In genomic region chr13:48299591-48299990, GRCh38 we compare ENCODE assay signal across 30 cellular contexts.
"Had no signal": no experiment of that assay in that cellular context is flagged by ENCODE, and none has a peak within 500 bp of the region (broad histone marks: within the 10 kb centered on the region; RNA-seq: fewer than 3 reads in every experiment).

No MANE protein-coding gene starts in this region.

- H3K27me3 Mint-ChIP-seq: naive thymus-derived CD8-positive, alpha-beta T cell; stimulated activated naive CD8-positive, alpha-beta T cell treated with anti-CD3 and anti-CD28 coated beads, Interleukin-15, Interleukin-2, amounts not matched to agents 100 ng/mL and 50 ng/mL, for 24 hours; type B pancreatic cell had no signal

- H3K27me3 ChIP-seq: left lung, pancreas, suprapubic skin, tibial artery, vagina had no signal

- H3K9me3 Mint-ChIP-seq: immature natural killer cell; naive thymus-derived CD8-positive, alpha-beta T cell; nephron progenitor cell; stimulated activated effector memory CD8-positive, alpha-beta T cell treated with anti-CD3 and anti-CD28 coated beads, Interleukin-12 subunit alpha, Interleukin-12 subunit beta, amount 100 ng/mL, for 72 hours; stimulated activated naive CD8-positive, alpha-beta T cell treated with anti-CD3 and anti-CD28 coated beads, Interleukin-15, Interleukin-2, amounts not matched to agents 100 ng/mL and 50 ng/mL, for 24 hours; type B pancreatic cell had no signal

- DNase-seq: hypothalamus; immature natural killer cell; kidney; left colon; left lung; lower lobe of right lung; mammary epithelial cell; mesenchymal stem cell; naive thymus-derived CD8-positive, alpha-beta T cell; nephron progenitor cell; pancreas; posterior cingulate gyrus; retina; right cardiac atrium; stimulated activated CD4-positive, alpha-beta T cell treated with anti-CD3 and anti-CD28 coated beads, Interleukin-12 subunit alpha, Interleukin-12 subunit beta, amount 100 ng/mL, for 4 hours; stimulated activated CD4-positive, alpha-beta T cell treated with anti-CD3 and anti-CD28 coated beads, Interleukin-15, amount 100 ng/mL, for 24 hours; stimulated activated CD4-positive, alpha-beta T cell treated with anti-CD3 and anti-CD28 coated beads, Interleukin-2, amount 100 ng/mL, for 24 hours; stimulated activated CD4-positive, alpha-beta T cell treated with anti-CD3 and anti-CD28 coated beads, Interleukin-4, amount 100 ng/mL, for 24 hours; stimulated activated naive CD4-positive, alpha-beta T cell; tibial artery had no signal

- H3K27ac ChIP-seq: left lung, lower lobe of right lung, pancreas, prostate gland, skin epidermis, suprapubic skin, thoracic aorta, tibial artery, vagina had no signal

- H3K36me3 Mint-ChIP-seq: immature natural killer cell, type B pancreatic cell had no signal

- ATAC-seq: left colon; left lung; lower lobe of right lung; naive thymus-derived CD8-positive, alpha-beta T cell; pancreas; right cardiac atrium; sciatic nerve; stimulated activated effector memory CD8-positive, alpha-beta T cell treated with anti-CD3 and anti-CD28 coated beads, Interleukin-12 subunit alpha, Interleukin-12 subunit beta, amount 100 ng/mL, for 72 hours had no signal

- H3K9me3 ChIP-seq: left lung, lower lobe of right lung, pancreas, prostate gland, suprapubic skin, thoracic aorta, tibial artery, vagina had no signal

- H3K4me1 ChIP-seq: prostate gland, vagina had no signal

- H3K4me3 ChIP-seq: left lung, lower lobe of right lung, pancreas, prostate gland, skin epidermis, suprapubic skin, thoracic aorta, tibial artery, vagina had no signal

- H3K4me3 Mint-ChIP-seq: immature natural killer cell; naive thymus-derived CD8-positive, alpha-beta T cell; nephron progenitor cell; stimulated activated effector memory CD8-positive, alpha-beta T cell treated with anti-CD3 and anti-CD28 coated beads, Interleukin-12 subunit alpha, Interleukin-12 subunit beta, amount 100 ng/mL, for 72 hours; stimulated activated naive CD8-positive, alpha-beta T cell treated with anti-CD3 and anti-CD28 coated beads, Interleukin-15, Interleukin-2, amounts not matched to agents 100 ng/mL and 50 ng/mL, for 24 hours; type B pancreatic cell had no signal

- H3K27ac Mint-ChIP-seq: immature natural killer cell; naive thymus-derived CD8-positive, alpha-beta T cell; nephron progenitor cell; stimulated activated effector memory CD8-positive, alpha-beta T cell treated with anti-CD3 and anti-CD28 coated beads, Interleukin-12 subunit alpha, Interleukin-12 subunit beta, amount 100 ng/mL, for 72 hours; stimulated activated naive CD8-positive, alpha-beta T cell treated with anti-CD3 and anti-CD28 coated beads, Interleukin-15, Interleukin-2, amounts not matched to agents 100 ng/mL and 50 ng/mL, for 24 hours; type B pancreatic cell had no signal

- H3K36me3 ChIP-seq: left lung, lower lobe of right lung, pancreas, prostate gland, suprapubic skin, thoracic aorta, tibial artery, vagina had no signal

- FAIRE-seq: islet of Langerhans had no signal
